In the genomic region with DNA sequence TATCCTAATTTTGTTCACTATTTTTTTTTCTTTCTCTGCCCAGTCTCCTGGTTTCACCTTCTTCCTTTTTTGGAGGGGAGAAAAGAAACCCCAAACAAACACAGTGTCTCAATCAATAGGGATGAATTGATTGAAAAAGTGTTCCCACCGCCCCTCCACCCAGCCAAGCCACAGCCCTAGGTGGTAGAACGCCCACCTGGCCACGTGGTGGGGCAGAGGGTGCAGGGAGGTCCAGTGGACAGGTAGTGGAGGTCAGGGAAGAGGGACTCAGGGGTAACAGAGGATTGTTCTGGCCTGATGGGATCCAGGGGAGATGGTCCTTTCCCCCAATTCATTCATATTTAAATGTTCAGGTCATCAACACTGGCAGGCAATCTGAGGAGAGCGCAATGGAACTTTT, we compare ENCODE assay signal across 14 cellular contexts. TPM values are rescaled to one million over a fixed set of nuclear protein-coding genes. Genes with fewer than 3 reads are reported as not detected.
A peak's percentile ranks its signal among the peaks of the same experiment; 100 is the strongest.
DNase-seq lines count a peak whose midpoint lies in the region; ATAC-seq, FAIRE-seq and TF ChIP-seq lines count a peak whose summit lies in the region.
"Had no signal": no experiment of that assay in that cellular context is flagged by ENCODE, and none has a peak within 500 bp of the region (broad histone marks: within the 10 kb centered on the region; RNA-seq: fewer than 3 reads in every experiment).

No MANE protein-coding gene starts in this region.

- no peak overlapping the region for H3K9ac ChIP-seq in kidney (ENCODE audit: low read length in 2 of 2)

- no peak overlapping the region for H2AFZ ChIP-seq in hepatocyte

- H3K36me3 ChIP-seq in H7 (replicated peaks; ENCODE audit: control insufficient read depth, insufficient read depth, low read length) (no peaks in the 10 kb centered on the region), hepatocyte (replicated peaks; ENCODE audit: insufficient read depth, low read depth) (no peaks in the 10 kb centered on the region), sigmoid colon (no peaks in the 10 kb centered on the region), kidney (ENCODE audit: control insufficient read depth in 1 of 2, insufficient read depth in 2 of 2, low read length in 2 of 2) (no peaks in the 10 kb centered on the region)

- intact Hi-C loops in sigmoid colon (cut with DNase I) = loop anchor here (5.0 to 10.0 kb wide), 3 partner anchors 536 to 796 kb away; a partner anchor contains a TSS
- intact Hi-C loops in kidney (cut with DNase I) = no loop called here

- no peak for FAIRE-seq in kidney (lab: Jason Lieb, UNC)

- no peak for ATAC-seq in HG03520 (IDR thresholded peaks at IDR 0.05; ENCODE audit: unreplicated experiment)

- no peaks in the 10 kb centered on the region for H3K9me2 ChIP-seq in hepatocyte (replicated peaks; ENCODE audit: insufficient read depth)

- H3K27me3 ChIP-seq in H7 (ENCODE audit: control insufficient read depth, insufficient read depth, low read length) (peaks cover 18% of the 10 kb centered on the region), hepatocyte (peaks cover 30% of the 10 kb centered on the region), sigmoid colon (no peaks in the 10 kb centered on the region)

- H3K9me3 ChIP-seq in hepatocyte (ENCODE audit: low read depth) (no peaks in the 10 kb centered on the region), sigmoid colon (no peaks in the 10 kb centered on the region), kidney (ENCODE audit: control insufficient read depth in 1 of 2, low read length in 2 of 2) (no peaks in the 10 kb centered on the region)

- H3K27ac ChIP-seq in hepatocyte (peak overlapping the region; percentile 53), sigmoid colon (peak overlapping the region; percentile 30 to 86 (median 76)), kidney (ENCODE audit: low read depth in 2 of 2, low read length in 2 of 2) (peak overlapping the region in 1 of 2 donors; percentile 49)

- WGBS in hepatocyte (ENCODE audit: low lambda C conversion rate, missing lambda C conversion rate) = 26% methylated on average over 4 of the region's 4 CpGs
- WGBS in sigmoid colon, 2 donors = 70% methylated on average over 4 of the region's 4 CpGs

- no peak for TF ChIP-seq POLR2A in sigmoid colon (IDR thresholded peaks at IDR 0.05)

- TF ChIP-seq CTCF in astrocyte of the spinal cord (IDR thresholded peaks at IDR 0.05; ENCODE audit: low read depth, low read length) = no peak
- TF ChIP-seq CTCF in hepatocyte (IDR thresholded peaks at IDR 0.05; ENCODE audit: poor library complexity) = no peak
- no peak for TF ChIP-seq CTCF in sigmoid colon (IDR thresholded peaks at IDR 0.05)
- TF ChIP-seq CTCF in kidney (IDR thresholded peaks at IDR 0.05; ENCODE audit: borderline replicate concordance, extremely low read depth, insufficient read depth) = no peak
- TF ChIP-seq CTCF in GM13976 (IDR thresholded peaks at IDR 0.05; ENCODE audit: borderline replicate concordance, control extremely low read depth, extremely low read depth, insufficient read depth, missing control alignments) = no peak

- DNase-seq in H7 (peak; percentile 50), astrocyte of the spinal cord (ENCODE audit: low read depth, low spot score) (no peak), hepatocyte (ENCODE audit: low spot score) (no peak), sigmoid colon (no peak), RKO (ENCODE audit: low spot score) (no peak), kidney (no peak), GM13976 (ENCODE audit: low spot score) (no peak)
- DNase-seq: activated CD4-positive, alpha-beta T cell treated with anti-CD3 and anti-CD28 coated beads, Interleukin-2, amount 50 U/mL, for 1 hour; GF-D8; NCI-H187; NK-92 treated with Interleukin-12 subunit alpha and Interleukin-12 subunit beta, amount 100 ng/mL, for 24 hours; stimulated activated CD8-positive, alpha-beta memory T cell treated with anti-CD3 and anti-CD28 coated beads, Interleukin-4, amount 100 ng/mL, for 48 hours; T-helper 2 cell had no signal

- no peak for TF ChIP-seq EP300 in sigmoid colon (IDR thresholded peaks at IDR 0.05)

- H3K4me1 ChIP-seq in hepatocyte (ENCODE audit: insufficient read depth) (peaks cover 3% of the 10 kb centered on the region), sigmoid colon (peaks cover 0 to 39% (median 30%) of the 10 kb centered on the region in 4 donors), kidney (ENCODE audit: control insufficient read depth in 1 of 2, insufficient read depth in 1 of 2, low read depth in 1 of 2, low read length in 2 of 2) (peaks cover 4 to 12% of the 10 kb centered on the region in 2 donors)

- in situ Hi-C loops in astrocyte of the spinal cord (cut with HindIII; ENCODE audit: low sequenced_read_pairs) (no loop called here), GM13976 (cut with MboI; ENCODE audit: low sequenced_read_pairs, unreplicated experiment) (loop anchor here (25.0 kb wide), 1 partner anchor 689 kb away; no protein-coding TSS in a partner anchor)

- H3K4me3 ChIP-seq in H7 (ENCODE audit: insufficient read depth, low read depth, low read length) = peak overlapping the region; percentile 18
- H3K4me3 ChIP-seq in astrocyte of the spinal cord (ENCODE audit: low read depth, low read length) = peak overlapping the region; percentile 79
- no peak overlapping the region for H3K4me3 ChIP-seq in hepatocyte
- H3K4me3 ChIP-seq in sigmoid colon = peak overlapping the region in 2 of 4 donors; percentile 43 to 54
- H3K4me3 ChIP-seq in kidney (ENCODE audit: low read length in 2 of 2) = no peak overlapping the region

- no peaks in the 10 kb centered on the region for H4K20me1 ChIP-seq in hepatocyte (ENCODE audit: insufficient read depth, poor library complexity, severe bottlenecking)

- peaks cover 13% of the 10 kb centered on the region for H3K79me2 ChIP-seq in hepatocyte

- H3K4me2 ChIP-seq in hepatocyte = peak overlapping the region; percentile 70

RNA-seq across cellular contexts. Expression of a gene that starts 1.8 kb away (rescaled TPM):
- 0.04 and 0.07 TPM in 2 replicates for total RNA-seq in H7 (2014; rRNA removed; shearing (Covaris generic))
- total RNA-seq in hepatocyte (8.2 and 10.8 TPM in 2 replicates), sigmoid colon (1 to 10 TPM; 1.1 to 5.5 (median 2.6) TPM), kidney (5.9 TPM)
- polyA plus RNA-seq in hepatocyte (7.0 and 9.4 TPM in 2 replicates), sigmoid colon (1 to 10 TPM in 1 of 3 donors, under 1 TPM in 2; 0.23 to 1.2 (median 0.66) TPM), kidney (ENCODE audit: insufficient read depth, low read depth, low replicate concordance) (0.49 TPM)

Comparison
In these comparisons a context has a peak if more than half of its experiments do, and no peak if none do; other contexts are left out.
1. H3K4me3 ChIP-seq: peak in H7 (single experiment) and astrocyte of the spinal cord (single experiment); none in hepatocyte (single experiment) and kidney (0 of 2).